29 cellular contexts compared by ENCODE assay signal in the genomic region with DNA sequence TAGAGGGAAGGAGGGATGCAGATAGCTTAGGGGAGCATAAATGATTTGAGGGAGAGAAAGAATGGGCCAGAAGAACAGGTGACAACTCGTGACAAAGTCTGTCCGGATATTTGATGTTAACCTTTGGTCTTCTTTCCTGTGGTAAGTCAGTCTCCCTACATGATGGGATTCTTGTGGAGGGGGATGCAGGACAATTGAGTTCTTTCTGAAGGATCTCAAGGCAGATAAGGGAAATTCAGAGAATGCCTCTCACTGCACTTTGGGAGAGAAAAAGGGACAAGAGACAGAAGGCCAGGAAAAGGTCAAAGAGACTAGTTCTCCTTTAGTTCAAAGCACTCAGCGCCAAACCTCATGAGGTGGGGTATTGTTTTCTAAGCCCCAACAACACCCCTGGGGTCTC.
"Had no signal": no experiment of that assay in that cellular context is flagged by ENCODE, and none has a peak within 500 bp of the region (broad histone marks: within the 10 kb centered on the region; RNA-seq: fewer than 3 reads in every experiment).

No MANE protein-coding gene starts in this region.

- H3K9me3 ChIP-seq: ovary, psoas muscle, right lobe of liver, sigmoid colon, stomach, thoracic aorta, thyroid gland, tibial nerve, upper lobe of right lung, uterus had no signal

- H3K36me3 Mint-ChIP-seq: natural killer cell; stimulated activated effector memory CD8-positive, alpha-beta T cell treated with anti-CD3 and anti-CD28 coated beads, Interleukin-12 subunit alpha, Interleukin-12 subunit beta, amount 100 ng/mL, for 72 hours; stimulated activated naive B cell treated with anti-CD40 and anti-IgM and Interleukin-4, amounts not matched to agents 10 μg/mL and 1 μg/mL and 100 μg/mL, for 72 hours; type B pancreatic cell had no signal

- H3K27me3 ChIP-seq: ovary, right lobe of liver, sigmoid colon, stomach, thyroid gland, tibial nerve, upper lobe of right lung, uterus had no signal

- ATAC-seq: naive thymus-derived CD4-positive, alpha-beta T cell; natural killer cell; psoas muscle; right cardiac atrium; right lobe of liver; stimulated activated effector memory CD8-positive, alpha-beta T cell treated with anti-CD3 and anti-CD28 coated beads, Interleukin-12 subunit alpha, Interleukin-12 subunit beta, amount 100 ng/mL, for 72 hours; stimulated activated naive B cell treated with anti-CD40 and anti-IgM and Interleukin-4, amounts not matched to agents 10 μg/mL and 1 μg/mL and 100 μg/mL, for 72 hours; upper lobe of right lung had no signal

- H3K4me1 ChIP-seq: parathyroid adenoma, psoas muscle, right lobe of liver, sigmoid colon, stomach, thyroid gland, tibial nerve, upper lobe of right lung, uterus had no signal

- H3K9ac ChIP-seq: parathyroid adenoma had no signal

- H3K4me3 ChIP-seq: ovary, psoas muscle, right lobe of liver, sigmoid colon, stomach, thoracic aorta, thyroid gland, tibial nerve, upper lobe of right lung, uterus had no signal

- H3K27ac ChIP-seq: ovary, parathyroid adenoma, psoas muscle, right lobe of liver, sigmoid colon, stomach, thoracic aorta, thyroid gland, tibial nerve, upper lobe of right lung, uterus had no signal

- H3K36me3 ChIP-seq: ovary, right lobe of liver, sigmoid colon, stomach, thoracic aorta, thyroid gland, tibial nerve, upper lobe of right lung, uterus had no signal

- H3K27me3 Mint-ChIP-seq: naive thymus-derived CD4-positive, alpha-beta T cell; progenitor cell of endocrine pancreas; stimulated activated naive B cell treated with anti-CD40 and anti-IgM and Interleukin-4, amounts not matched to agents 10 μg/mL and 1 μg/mL and 100 μg/mL, for 72 hours; stimulated activated naive CD8-positive, alpha-beta T cell treated with anti-CD3 and anti-CD28 coated beads, Interleukin-15, Interleukin-2, amounts not matched to agents 100 ng/mL and 50 ng/mL, for 24 hours; type B pancreatic cell had no signal

- DNase-seq: naive thymus-derived CD4-positive, alpha-beta T cell; natural killer cell; occipital lobe; ovary; posterior cingulate gyrus; psoas muscle; right cardiac atrium; right lobe of liver; sigmoid colon; small intestine; stimulated activated CD4-positive, alpha-beta T cell treated with anti-CD3 and anti-CD28 coated beads, Interleukin-15, amount 100 ng/mL, for 24 hours; stimulated activated CD4-positive, alpha-beta T cell treated with anti-CD3 and anti-CD28 coated beads, Interleukin-2, amount 100 ng/mL, for 24 hours; stimulated activated CD4-positive, alpha-beta T cell treated with anti-CD3 and anti-CD28 coated beads, Interleukin-2, amount 100 ng/mL, for 48 hours; stimulated activated CD4-positive, alpha-beta T cell treated with anti-CD3 and anti-CD28 coated beads, Interleukin-4, amount 100 ng/mL, for 24 hours; stimulated activated naive B cell treated with anti-CD40 and anti-IgM and Interleukin-4, amounts not matched to agents 10 μg/mL and 1 μg/mL and 100 μg/mL, for 72 hours; stimulated activated naive CD4-positive, alpha-beta T cell treated with Interleukin-2 at 50 U/mL for 16 hours; stomach; thyroid gland; upper lobe of right lung; uterus had no signal

- H3K79me2 ChIP-seq: parathyroid adenoma had no signal

- H3K4me3 Mint-ChIP-seq: naive thymus-derived CD4-positive, alpha-beta T cell; natural killer cell; nephron; neural crest cell; stimulated activated effector memory CD8-positive, alpha-beta T cell treated with anti-CD3 and anti-CD28 coated beads, Interleukin-12 subunit alpha, Interleukin-12 subunit beta, amount 100 ng/mL, for 72 hours; stimulated activated naive B cell treated with anti-CD40 and anti-IgM and Interleukin-4, amounts not matched to agents 10 μg/mL and 1 μg/mL and 100 μg/mL, for 72 hours; stimulated activated naive CD8-positive, alpha-beta T cell treated with anti-CD3 and anti-CD28 coated beads, Interleukin-15, Interleukin-2, amounts not matched to agents 100 ng/mL and 50 ng/mL, for 24 hours; type B pancreatic cell had no signal

- H3K9me3 Mint-ChIP-seq: naive thymus-derived CD4-positive, alpha-beta T cell; natural killer cell; nephron; neural crest cell; stimulated activated effector memory CD8-positive, alpha-beta T cell treated with anti-CD3 and anti-CD28 coated beads, Interleukin-12 subunit alpha, Interleukin-12 subunit beta, amount 100 ng/mL, for 72 hours; stimulated activated naive B cell treated with anti-CD40 and anti-IgM and Interleukin-4, amounts not matched to agents 10 μg/mL and 1 μg/mL and 100 μg/mL, for 72 hours; stimulated activated naive CD8-positive, alpha-beta T cell treated with anti-CD3 and anti-CD28 coated beads, Interleukin-15, Interleukin-2, amounts not matched to agents 100 ng/mL and 50 ng/mL, for 24 hours; type B pancreatic cell had no signal

- H3K4me1 Mint-ChIP-seq: natural killer cell; nephron; stimulated activated effector memory CD8-positive, alpha-beta T cell treated with anti-CD3 and anti-CD28 coated beads, Interleukin-12 subunit alpha, Interleukin-12 subunit beta, amount 100 ng/mL, for 72 hours; stimulated activated naive B cell treated with anti-CD40 and anti-IgM and Interleukin-4, amounts not matched to agents 10 μg/mL and 1 μg/mL and 100 μg/mL, for 72 hours had no signal

- H3K27ac Mint-ChIP-seq: naive thymus-derived CD4-positive, alpha-beta T cell; natural killer cell; nephron; progenitor cell of endocrine pancreas; stimulated activated effector memory CD8-positive, alpha-beta T cell treated with anti-CD3 and anti-CD28 coated beads, Interleukin-12 subunit alpha, Interleukin-12 subunit beta, amount 100 ng/mL, for 72 hours; stimulated activated naive B cell treated with anti-CD40 and anti-IgM and Interleukin-4, amounts not matched to agents 10 μg/mL and 1 μg/mL and 100 μg/mL, for 72 hours; stimulated activated naive CD8-positive, alpha-beta T cell treated with anti-CD3 and anti-CD28 coated beads, Interleukin-15, Interleukin-2, amounts not matched to agents 100 ng/mL and 50 ng/mL, for 24 hours; type B pancreatic cell had no signal

- H2AFZ ChIP-seq: parathyroid adenoma had no signal
